In the genomic region with DNA sequence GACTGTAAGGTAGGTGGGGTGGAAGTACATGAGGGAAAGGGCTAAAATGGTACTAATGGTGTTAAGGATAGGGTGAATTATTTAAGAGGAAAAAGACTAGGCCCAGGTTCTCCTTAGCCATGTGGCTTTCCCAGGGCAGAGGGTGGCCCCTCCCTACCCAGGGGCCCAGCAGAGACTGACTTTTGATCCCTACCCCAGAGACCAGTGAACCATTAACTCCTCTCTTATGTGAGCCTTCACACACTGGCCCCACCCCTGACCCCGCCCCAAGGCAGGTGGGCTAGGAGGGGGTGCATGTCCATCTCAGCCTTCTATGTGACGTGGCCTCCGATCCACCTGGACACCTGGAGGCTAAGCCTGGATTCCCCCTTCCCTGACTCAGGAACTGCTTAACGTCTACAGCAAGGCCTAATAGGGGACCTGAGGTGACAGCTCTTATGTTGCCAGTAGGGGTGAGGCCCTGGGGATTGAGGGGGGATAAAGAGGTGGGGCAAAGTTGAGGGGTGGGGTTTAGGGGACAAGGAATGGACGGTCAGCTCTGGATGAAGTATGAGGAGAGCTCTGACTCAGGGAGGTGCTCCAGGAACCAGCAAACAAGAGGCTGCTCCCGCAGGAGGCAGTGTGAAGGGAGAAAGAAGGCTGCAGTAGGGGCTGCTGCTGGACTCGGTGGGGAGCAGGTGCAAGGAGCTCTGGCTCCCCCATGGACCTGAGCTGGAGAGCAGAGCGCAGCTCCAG, we compare ENCODE assay signal across 1 cellular context.
TF ChIP-seq lines count a peak whose summit lies in the region.

No MANE protein-coding gene starts in this region.

TF ChIP-seq in HCT116, 20 proteins besides CTCF, POLR2A, EP300 and RAD21 (continued from another document):
- TF ChIP-seq TCF7L2 (IDR thresholded peaks at IDR 0.05; ENCODE audit: borderline replicate concordance, extremely low read depth, insufficient read depth, insufficient read length), result no peak
- TF ChIP-seq, protein P1, sequence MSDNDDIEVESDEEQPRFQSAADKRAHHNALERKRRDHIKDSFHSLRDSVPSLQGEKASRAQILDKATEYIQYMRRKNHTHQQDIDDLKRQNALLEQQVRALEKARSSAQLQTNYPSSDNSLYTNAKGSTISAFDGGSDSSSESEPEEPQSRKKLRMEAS (IDR thresholded peaks at IDR 0.05), result no peak
- no peak for TF ChIP-seq EGR1 (IDR thresholded peaks at IDR 0.05; ENCODE audit: low read depth)
- no peak for TF ChIP-seq FOSL1 (IDR thresholded peaks at IDR 0.05; ENCODE audit: low read depth)
